8 cellular contexts compared by ENCODE assay signal in genomic region chr9:133731876-133732321, GRCh38. TPM values are rescaled to one million over a fixed set of nuclear protein-coding genes. Genes with fewer than 3 reads are reported as not detected.
DNase-seq lines count a peak whose midpoint lies in the region; ATAC-seq lines count a peak whose summit lies in the region.

No MANE protein-coding gene starts in this region.

- H3K27me3 Mint-ChIP-seq in T-helper 17 cell: peaks cover 1% of the 10 kb centered on the region

- H3K36me3 Mint-ChIP-seq in T-helper 17 cell (ENCODE audit: low read depth): peaks cover 3% of the 10 kb centered on the region

- no peaks in the 10 kb centered on the region for H3K9me3 ChIP-seq in T-helper 17 cell (ENCODE audit: control insufficient read depth, low read length, poor library complexity, severe bottlenecking)

- H3K4me3 Mint-ChIP-seq in T-helper 17 cell: no peak overlapping the region

- no peak overlapping the region for H3K27ac Mint-ChIP-seq in T-helper 17 cell

- DNase-seq in GM04504 (ENCODE audit: low read depth): peak; percentile 19
- DNase-seq in NCI-H2029 (lab: John Stamatoyannopoulos, UW): peak; percentile 94
- peak; percentile 60 for DNase-seq in astrocyte of the hippocampus (ENCODE audit: low read depth, low spot score)
- peak; percentile 92 for DNase-seq in myocyte (ENCODE audit: low read depth)
- no peak for DNase-seq in Ammon's horn (ENCODE audit: low spot score)
- no peak for DNase-seq in T-helper 17 cell
- DNase-seq in T1000 (lab: John Stamatoyannopoulos, UW): no peak
- DNase-seq in activated CD4-positive, alpha-beta T cell treated with anti-CD3 and anti-CD28 coated beads, Interleukin-2, amount 50 U/mL, for 48 hours: no peak

- H3K4me1 Mint-ChIP-seq in T-helper 17 cell: peaks cover 5% of the 10 kb centered on the region

- no peak for ATAC-seq in T-helper 17 cell

RNA-seq across cellular contexts. Expression of gene SARDH, which starts 6.3 kb away (rescaled TPM):
- total RNA-seq in myocyte (55.6 and 70.3 TPM in 2 replicates), T-helper 17 cell (1 to 10 TPM; 2.2 to 6.8 TPM)
- polyA plus RNA-seq in myocyte (2012): 27.4 TPM

Comparison
In these comparisons a context has a peak if more than half of its experiments do, and no peak if none do; other contexts are left out.
1. DNase-seq: peak in GM04504 (single experiment), NCI-H2029 (single experiment), astrocyte of the hippocampus (single experiment) and myocyte (single experiment); none in Ammon's horn (single experiment), T-helper 17 cell (0 of 3), T1000 (single experiment) and activated CD4-positive, alpha-beta T cell treated with anti-CD3 and anti-CD28 coated beads, Interleukin-2, amount 50 U/mL, for 48 hours (0 of 2).